8 cellular contexts compared by ENCODE assay signal in the genomic region with DNA sequence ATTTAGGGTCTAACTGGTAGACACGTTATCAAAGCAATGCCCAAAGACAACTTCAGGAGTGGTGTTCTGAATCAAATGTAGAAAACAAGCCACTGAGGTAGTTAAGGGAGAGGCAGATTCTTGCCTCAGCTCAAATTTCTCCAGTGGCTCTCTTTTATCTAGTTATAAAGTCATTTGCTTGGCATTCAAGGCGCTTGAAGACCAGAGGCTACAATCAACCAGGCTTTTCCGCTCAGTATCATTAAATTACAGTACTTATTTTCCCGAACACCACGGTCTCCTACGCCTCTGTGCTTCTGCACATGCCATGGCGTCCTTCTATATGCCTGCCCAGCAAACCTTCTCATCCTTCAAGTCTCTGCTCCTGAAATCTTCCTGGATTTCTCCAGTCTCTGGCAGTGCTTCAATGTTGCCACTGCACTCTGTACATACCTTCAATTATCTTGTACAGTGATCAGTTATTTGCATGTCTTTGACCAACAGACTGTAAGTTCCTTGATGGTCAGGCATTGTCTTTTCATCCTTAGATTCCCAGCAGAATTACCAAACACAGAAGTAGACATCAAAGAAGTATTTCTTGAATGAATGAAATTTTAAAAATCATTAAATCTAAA. TPM values are rescaled to one million over a fixed set of nuclear protein-coding genes. Genes with fewer than 3 reads are reported as not detected.
DNase-seq lines count a peak whose midpoint lies in the region; ATAC-seq and TF ChIP-seq lines count a peak whose summit lies in the region.

No MANE protein-coding gene starts in this region.

- no peak for DNase-seq in activated naive CD4-positive, alpha-beta T cell treated with anti-CD3 and anti-CD28 coated beads, Interleukin-2, amount 50 U/mL, for 72 hours (ENCODE audit: low spot score in 2 of 2)
- peak; percentile 45 for DNase-seq in amniotic epithelial cell (ENCODE audit: low read depth)
- DNase-seq in left lung, result no peak
- no peak for DNase-seq in transverse colon
- DNase-seq in NAMALWA (ENCODE audit: low spot score), result no peak
- no peak for DNase-seq in D341Med (ENCODE audit: low spot score)

- no peak for TF ChIP-seq CTCF in left lung (IDR thresholded peaks at IDR 0.05)
- TF ChIP-seq CTCF in transverse colon (IDR thresholded peaks at IDR 0.05), result no peak

- TF ChIP-seq POLR2A in transverse colon (IDR thresholded peaks at IDR 0.05), result no peak

- peaks cover 0 to 13% of the 10 kb centered on the region in 2 donors for H3K4me1 ChIP-seq in left lung
- H3K4me1 ChIP-seq in transverse colon, result peaks cover 0 to 27% (median 9%) of the 10 kb centered on the region in 4 donors

- H3K36me3 ChIP-seq in left lung, result no peaks in the 10 kb centered on the region
- no peaks in the 10 kb centered on the region for H3K36me3 ChIP-seq in transverse colon

- peak overlapping the region; percentile 1 for H3K4me3 Mint-ChIP-seq in activated naive CD4-positive, alpha-beta T cell treated with anti-CD3 and anti-CD28 coated beads, Interleukin-2, amount 50 U/mL, for 24 hours

- H3K27me3 ChIP-seq in left lung (no peaks in the 10 kb centered on the region), transverse colon (no peaks in the 10 kb centered on the region)

- intact Hi-C loops in left lung (cut with DNase I) (no loop called here), transverse colon (cut with DNase I; ENCODE audit: low total_unique reads) (no loop called here)

- no peaks in the 10 kb centered on the region for H3K27me3 Mint-ChIP-seq in activated naive CD4-positive, alpha-beta T cell treated with anti-CD3 and anti-CD28 coated beads, Interleukin-2, amount 50 U/mL, for 24 hours

- WGBS in transverse colon (ENCODE audit: low coverage in 1 of 2), 2 donors, result 90 to 91% methylated on average over 6 to 7 of the region's 7 CpGs

- H3K27ac ChIP-seq in left lung (peak overlapping the region; percentile 96 to 98), transverse colon (peak overlapping the region; percentile 95 to 98 (median 96))

- no peaks in the 10 kb centered on the region for H3K36me3 Mint-ChIP-seq in activated naive CD4-positive, alpha-beta T cell treated with anti-CD3 and anti-CD28 coated beads, Interleukin-2, amount 50 U/mL, for 24 hours
- H3K36me3 Mint-ChIP-seq in activated naive CD4-positive, alpha-beta T cell treated with anti-CD3 and anti-CD28 coated beads, Interleukin-2, amount 50 U/mL, for 72 hours, result no peaks in the 10 kb centered on the region

- no peaks in the 10 kb centered on the region for H3K9me3 Mint-ChIP-seq in activated naive CD4-positive, alpha-beta T cell treated with anti-CD3 and anti-CD28 coated beads, Interleukin-2, amount 50 U/mL, for 24 hours
- H3K9me3 Mint-ChIP-seq in activated naive CD4-positive, alpha-beta T cell treated with anti-CD3 and anti-CD28 coated beads, Interleukin-2, amount 50 U/mL, for 72 hours, result no peaks in the 10 kb centered on the region

- peaks cover 33% of the 10 kb centered on the region for H3K4me1 Mint-ChIP-seq in activated naive CD4-positive, alpha-beta T cell treated with anti-CD3 and anti-CD28 coated beads, Interleukin-2, amount 50 U/mL, for 24 hours

- H3K27ac Mint-ChIP-seq in activated naive CD4-positive, alpha-beta T cell treated with anti-CD3 and anti-CD28 coated beads, Interleukin-2, amount 50 U/mL, for 24 hours, result peak overlapping the region; percentile 95
- peak overlapping the region in 1 of 2 donors; percentile 90 for H3K27ac Mint-ChIP-seq in activated naive CD4-positive, alpha-beta T cell treated with anti-CD3 and anti-CD28 coated beads, Interleukin-2, amount 50 U/mL, for 72 hours

- H3K4me3 ChIP-seq in left lung (peak overlapping the region; percentile 62 to 63), transverse colon (peak overlapping the region in 2 of 4 donors; percentile 68 to 78)

- ATAC-seq in activated naive CD4-positive, alpha-beta T cell treated with anti-CD3 and anti-CD28 coated beads, Interleukin-2, amount 50 U/mL, for 72 hours, result no peak
- no peak for ATAC-seq in left lung
- no peak for ATAC-seq in HG03095 (IDR thresholded peaks at IDR 0.05; ENCODE audit: unreplicated experiment)

- no peak for TF ChIP-seq EP300 in transverse colon (IDR thresholded peaks at IDR 0.05; ENCODE audit: low read depth)

- no peaks in the 10 kb centered on the region for H3K9me3 ChIP-seq in left lung
- H3K9me3 ChIP-seq in transverse colon, result no peaks in the 10 kb centered on the region

- in situ Hi-C loops in transverse colon (cut with MboI; ENCODE audit: low pct_ligation_motif_present in 1 of 4, low pct_unique_long_range_greater_than_20kb in 1 of 4, low sequenced_read_pairs in 3 of 4), result loop anchor here in 2 of 4 donors (10.0 to 25.0 kb wide), 2 partner anchors 168 to 359 kb away; partner anchors contain the start of gene DDX10 (in 1 of the 2)

RNA-seq across cellular contexts. Expression of gene POGLUT3, which starts 1.4 kb away (rescaled TPM):
- total RNA-seq in activated naive CD4-positive, alpha-beta T cell treated with anti-CD3 and anti-CD28 coated beads, Interleukin-2, amount 50 U/mL, for 72 hours, result 1 to 10 TPM; 6.1 to 8.1 TPM
- total RNA-seq in left lung, result 10 to 100 TPM; 27.4 to 38.0 TPM
- total RNA-seq in transverse colon, result 1 to 10 TPM; 1.8 to 8.1 (median 6.9) TPM

RNA-seq across cellular contexts. Expression of gene C11orf65, which starts 29.4 kb away (rescaled TPM):
- 1 to 10 TPM in 1 of 2 donors, under 1 TPM in 1; 0.66 to 1.2 TPM for total RNA-seq in activated naive CD4-positive, alpha-beta T cell treated with anti-CD3 and anti-CD28 coated beads, Interleukin-2, amount 50 U/mL, for 72 hours
- total RNA-seq in left lung, result under 1 TPM; 0.37 to 0.64 TPM
- total RNA-seq in transverse colon, result 1 to 10 TPM in 2 of 4 donors, not detected in 2; 1.1 TPM
